In genomic region chr2:171718720-171719119, GRCh38 we compare ENCODE assay signal across 13 cellular contexts. TPM values are rescaled to one million over a fixed set of nuclear protein-coding genes. Genes with fewer than 3 reads are reported as not detected.
DNase-seq lines count a peak whose midpoint lies in the region; ATAC-seq and TF ChIP-seq lines count a peak whose summit lies in the region.
"Had no signal": no experiment of that assay in that cellular context is flagged by ENCODE, and none has a peak within 500 bp of the region (broad histone marks: within the 10 kb centered on the region; RNA-seq: fewer than 3 reads in every experiment).

No MANE protein-coding gene starts in this region.

- H3K4me3 Mint-ChIP-seq in stimulated activated naive CD8-positive, alpha-beta T cell treated with anti-CD3 and anti-CD28 coated beads, Interleukin-15, amount 100 ng/mL, for 72 hours, result no peak overlapping the region

- intact Hi-C loops in OCI-LY7 (cut with micrococcal nuclease; ENCODE audit: unreplicated experiment), result no loop called here

- peak; percentile 85 for ATAC-seq in stimulated activated naive CD8-positive, alpha-beta T cell treated with anti-CD3 and anti-CD28 coated beads, Interleukin-15, amount 100 ng/mL, for 72 hours
- no peak for ATAC-seq in stimulated activated naive CD8-positive, alpha-beta T cell treated with anti-CD3 and anti-CD28 coated beads, Interleukin-15, Interleukin-2, amounts not matched to agents 100 U/mL and 50 U/mL, for 24 hours
- ATAC-seq in GM21717 (IDR thresholded peaks at IDR 0.05; ENCODE audit: unreplicated experiment), result peak; percentile 88
- ATAC-seq in HG03095 (IDR thresholded peaks at IDR 0.05; ENCODE audit: unreplicated experiment), result peak; percentile 72
- ATAC-seq in gastroesophageal sphincter, result no peak
- ATAC-seq: heart right ventricle had no signal

- no peaks in the 10 kb centered on the region for H3K27me3 Mint-ChIP-seq in stimulated activated naive CD8-positive, alpha-beta T cell treated with anti-CD3 and anti-CD28 coated beads, Interleukin-15, amount 100 ng/mL, for 72 hours

- no TSS peak for BruUV-seq in OCI-LY7 (replicated peaks; lab: Mats Ljungman, UMichigan)

- H3K36me3 ChIP-seq in gastroesophageal sphincter (peaks cover 0 to 65% of the 10 kb centered on the region in 2 donors), OCI-LY7 (ENCODE audit: insufficient read depth, low read length) (peaks cover 44% of the 10 kb centered on the region)

- TF ChIP-seq CTCF in gastroesophageal sphincter (IDR thresholded peaks at IDR 0.05) (no peak), OCI-LY7 (conservative IDR thresholded peaks at IDR 0.05; ENCODE audit: low read length) (no peak)

- no peak for TF ChIP-seq EP300 in gastroesophageal sphincter (IDR thresholded peaks at IDR 0.05)

- H3K4me1 ChIP-seq in gastroesophageal sphincter, result no peaks in the 10 kb centered on the region
- H3K4me1 ChIP-seq in OCI-LY7 (ENCODE audit: insufficient read depth, low read length, poor library complexity, severe bottlenecking), result no peaks in the 10 kb centered on the region
- H3K4me1 ChIP-seq: heart right ventricle had no signal

- H3K4me3 ChIP-seq in gastroesophageal sphincter (no peak overlapping the region), OCI-LY7 (ENCODE audit: low read depth, low read length, poor library complexity, severe bottlenecking) (no peak overlapping the region)
- H3K4me3 ChIP-seq: heart right ventricle had no signal

- no peaks in the 10 kb centered on the region for H3K9me3 Mint-ChIP-seq in stimulated activated naive CD8-positive, alpha-beta T cell treated with anti-CD3 and anti-CD28 coated beads, Interleukin-15, amount 100 ng/mL, for 72 hours

- POLR2A ChIA-PET in OCI-LY7 (lab: Charles Lee), result interaction anchor here (0.6 to 0.7 kb wide), 2 partner anchors 23 to 399 kb away, joined by 3 read pairs; no protein-coding TSS in a partner anchor

- 86 to 93% methylated on average over 2 of the region's 4 CpGs for WGBS in gastroesophageal sphincter (ENCODE audit: low coverage in 1 of 2), 2 donors

- CTCF ChIA-PET in OCI-LY7 (lab: Charles Lee; ENCODE audit: unreplicated experiment), result no interaction called here

- no peak overlapping the region for H2AFZ ChIP-seq in OCI-LY7 (ENCODE audit: low read length)

- no peaks in the 10 kb centered on the region for H3K4me1 Mint-ChIP-seq in stimulated activated naive CD8-positive, alpha-beta T cell treated with anti-CD3 and anti-CD28 coated beads, Interleukin-15, amount 100 ng/mL, for 72 hours

- DNase-seq in stimulated activated naive CD8-positive, alpha-beta T cell treated with anti-CD3 and anti-CD28 coated beads, Interleukin-15, amount 100 ng/mL, for 72 hours, result no peak
- no peak for DNase-seq in stimulated activated naive CD8-positive, alpha-beta T cell treated with anti-CD3 and anti-CD28 coated beads, Interleukin-15, Interleukin-2, amounts not matched to agents 100 U/mL and 50 U/mL, for 24 hours
- DNase-seq in UCSD-AML1 (lab: John Stamatoyannopoulos, UW; ENCODE audit: unreplicated experiment), result no peak
- no peak for DNase-seq in HK-2 (ENCODE audit: unreplicated experiment)
- no peak for DNase-seq in OCI-LY7 (ENCODE audit: low spot score)
- DNase-seq: amniotic stem cell; heart right ventricle; NCI-H2081; SHP77 treated with DMSO at 0.1 percent for 48 hours; stimulated activated CD4-positive, alpha-beta T cell treated with anti-CD3 and anti-CD28 coated beads, Interleukin-1b, Interleukin-23, amount 100 ng/mL, for 48 hours had no signal

- H3K27me3 ChIP-seq in gastroesophageal sphincter, result no peaks in the 10 kb centered on the region
- H3K27me3 ChIP-seq: heart right ventricle had no signal

- no peaks in the 10 kb centered on the region for H3K9me2 ChIP-seq in OCI-LY7 (ENCODE audit: insufficient read depth, low read length)

- TF ChIP-seq POLR2A in gastroesophageal sphincter (IDR thresholded peaks at IDR 0.05), result no peak

- H4K20me1 ChIP-seq in OCI-LY7 (ENCODE audit: insufficient read depth, low read length), result no peaks in the 10 kb centered on the region

- H3K4me2 ChIP-seq in OCI-LY7 (ENCODE audit: low read length), result no peak overlapping the region

- no peak overlapping the region for H3K27ac ChIP-seq in gastroesophageal sphincter
- H3K27ac ChIP-seq in OCI-LY7 (ENCODE audit: low read depth, low read length, poor library complexity, severe bottlenecking), result no peak overlapping the region
- H3K27ac ChIP-seq: heart right ventricle had no signal

- H3K9me3 ChIP-seq in gastroesophageal sphincter (no peaks in the 10 kb centered on the region), OCI-LY7 (ENCODE audit: low read length) (no peaks in the 10 kb centered on the region)
- H3K9me3 ChIP-seq: heart right ventricle had no signal

- no peaks in the 10 kb centered on the region for H3K79me2 ChIP-seq in OCI-LY7 (ENCODE audit: insufficient read depth, low read depth, low read length)

- peak overlapping the region in 1 of 2 donors; percentile 46 for H3K27ac Mint-ChIP-seq in stimulated activated naive CD8-positive, alpha-beta T cell treated with anti-CD3 and anti-CD28 coated beads, Interleukin-15, amount 100 ng/mL, for 72 hours

RNA-seq across cellular contexts. Expression of gene DYNC1I2, which starts 31.5 kb away (rescaled TPM):
- total RNA-seq in gastroesophageal sphincter (100 to 1,000 TPM; 117 to 147 (median 131) TPM), OCI-LY7 (2022) (58.5 and 60.1 TPM in 2 replicates)
- 42.3 and 57.8 TPM in 2 replicates for total RNA-seq in OCI-LY7 (2014; rRNA removed; shearing (Covaris generic))

Comparison
In these comparisons a context has a peak if more than half of its experiments do, and no peak if none do; other contexts are left out.
1. ATAC-seq: peak in stimulated activated naive CD8-positive, alpha-beta T cell treated with anti-CD3 and anti-CD28 coated beads, Interleukin-15, amount 100 ng/mL, for 72 hours (single experiment), GM21717 (single experiment) and HG03095 (single experiment); none in stimulated activated naive CD8-positive, alpha-beta T cell treated with anti-CD3 and anti-CD28 coated beads, Interleukin-15, Interleukin-2, amounts not matched to agents 100 U/mL and 50 U/mL, for 24 hours (single experiment) and gastroesophageal sphincter (single experiment).